ENCODE assay signal across 20 cellular contexts in the genomic region with DNA sequence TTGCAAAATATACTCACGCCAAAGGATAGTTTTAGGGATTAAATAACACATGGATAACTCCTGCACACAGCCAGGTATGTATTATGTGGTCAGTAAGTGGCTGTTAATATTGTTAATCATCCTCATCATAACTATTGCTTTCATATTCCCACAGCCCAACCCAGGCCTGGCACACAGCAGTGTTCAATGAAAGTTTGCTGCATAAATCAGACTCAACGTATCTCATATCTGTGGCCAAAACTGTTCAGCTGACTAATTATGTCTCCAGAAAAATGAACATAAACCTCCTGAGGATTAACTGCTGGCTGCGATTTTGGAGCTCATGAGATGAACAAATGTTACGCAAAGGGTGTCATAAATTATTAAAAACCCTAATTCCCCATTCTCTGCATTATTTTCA. TPM values are rescaled to one million over a fixed set of nuclear protein-coding genes. Genes with fewer than 3 reads are reported as not detected.
A peak's percentile ranks its signal among the peaks of the same experiment; 100 is the strongest.
DNase-seq lines count a peak whose midpoint lies in the region; ATAC-seq and TF ChIP-seq lines count a peak whose summit lies in the region.
"Had no signal": no experiment of that assay in that cellular context is flagged by ENCODE, and none has a peak within 500 bp of the region (broad histone marks: within the 10 kb centered on the region; RNA-seq: fewer than 3 reads in every experiment).

No MANE protein-coding gene starts in this region.

- H3K9ac ChIP-seq in BLaER1, result no peak overlapping the region

- no peak overlapping the region for H3K4me3 Mint-ChIP-seq in Calu3 (ENCODE audit: low read depth, unreplicated experiment)
- H3K4me3 Mint-ChIP-seq: CD8-positive, alpha-beta T cell; HFFc6 had no signal

- TF ChIP-seq CTCF in osteoblast (IDR thresholded peaks at IDR 0.05; ENCODE audit: extremely low read depth, low read depth, low read length), result no peak
- TF ChIP-seq CTCF in Calu3 (IDR thresholded peaks at IDR 0.05; ENCODE audit: unreplicated experiment), result no peak

- H3K27me3 Mint-ChIP-seq in Calu3 (ENCODE audit: unreplicated experiment), result peaks cover 75% of the 10 kb centered on the region

- CTCF ChIA-PET in Calu3 (lab: Charles Lee), result no interaction called here

- no peaks in the 10 kb centered on the region for H3K9me3 ChIP-seq in BLaER1
- H3K9me3 ChIP-seq in osteoblast (ENCODE audit: low read depth, low read length), result no peaks in the 10 kb centered on the region
- H3K9me3 ChIP-seq in aorta (ENCODE audit: control insufficient read depth, low read length), result no peaks in the 10 kb centered on the region

- H3K4me1 Mint-ChIP-seq in Calu3 (ENCODE audit: low read depth, unreplicated experiment), result no peaks in the 10 kb centered on the region

- WGBS in aorta, 2 donors, result 57 to 68% methylated on average over 4 of the region's 4 CpGs

- ATAC-seq in aorta (ENCODE audit: low FRiP score), result peak; percentile 80
- ATAC-seq in left colon, result no peak
- ATAC-seq: CD8-positive, alpha-beta T cell; GM12878; HCT116 had no signal

- intact Hi-C loops in aorta (cut with DNase I) (no loop called here), Calu3 (cut with micrococcal nuclease; ENCODE audit: unreplicated experiment) (no loop called here), left colon (cut with DNase I, micrococcal nuclease) (no loop called here)

- H3K4me1 ChIP-seq in BLaER1 (peaks cover 41% of the 10 kb centered on the region), osteoblast (ENCODE audit: insufficient read depth, low read length) (no peaks in the 10 kb centered on the region), aorta (ENCODE audit: control insufficient read depth in 1 of 2, insufficient read depth in 2 of 2, low read length in 2 of 2) (no peaks in the 10 kb centered on the region)

- H3K27ac ChIP-seq in BLaER1 (no peak overlapping the region), osteoblast (ENCODE audit: low read depth, low read length) (no peak overlapping the region), aorta (ENCODE audit: low read depth in 1 of 2, low read length in 2 of 2) (no peak overlapping the region), caudate nucleus (ENCODE audit: low read depth, low read length) (no peak overlapping the region)

- DNase-seq in amniotic epithelial cell (ENCODE audit: low read depth) (peak; percentile 19), osteoblast (ENCODE audit: insufficient read length, low spot score, missing footprints) (peak; percentile 14), aorta (no peak), Calu3 (no peak), caudate nucleus (lab: John Stamatoyannopoulos, UW) (no peak), left colon (no peak)
- DNase-seq: AML-193; CD8-positive, alpha-beta T cell; DMS 273 treated with DMSO at 0.1 percent for 48 hours; DMS53; DND-41; EL; GOT3; H7; HFFc6 had no signal

- H3K79me2 ChIP-seq in osteoblast (ENCODE audit: insufficient read depth, low read length), result no peaks in the 10 kb centered on the region

- no peak overlapping the region for H2AFZ ChIP-seq in osteoblast (ENCODE audit: low read length)

- H3K27ac Mint-ChIP-seq in Calu3 (ENCODE audit: unreplicated experiment), result no peak overlapping the region
- H3K27ac Mint-ChIP-seq: CD8-positive, alpha-beta T cell; HFFc6 had no signal

- no peaks in the 10 kb centered on the region for H4K20me1 ChIP-seq in BLaER1
- H4K20me1 ChIP-seq in osteoblast (ENCODE audit: insufficient read depth, low read length), result no peaks in the 10 kb centered on the region

- no TSS peak for BruUV-seq in Calu3 (replicated peaks; lab: Mats Ljungman, UMichigan)

- H3K36me3 ChIP-seq in BLaER1 (no peaks in the 10 kb centered on the region), osteoblast (ENCODE audit: insufficient read depth, low read length) (no peaks in the 10 kb centered on the region), aorta (ENCODE audit: control insufficient read depth in 1 of 2, insufficient read depth in 2 of 2, low read length in 1 of 2) (no peaks in the 10 kb centered on the region)

- H3K4me2 ChIP-seq in BLaER1 (peak overlapping the region; percentile 62; the same call in 1 of the 2 replicates), osteoblast (ENCODE audit: insufficient read depth, low read length) (no peak overlapping the region)

- H3K9me3 Mint-ChIP-seq in Calu3 (ENCODE audit: low read depth, unreplicated experiment), result no peaks in the 10 kb centered on the region
- H3K9me3 Mint-ChIP-seq: CD8-positive, alpha-beta T cell; HFFc6 had no signal

- H3K27me3 ChIP-seq in BLaER1 (no peaks in the 10 kb centered on the region), osteoblast (ENCODE audit: insufficient read depth, low read length) (peaks cover 27% of the 10 kb centered on the region), aorta (ENCODE audit: control insufficient read depth in 1 of 2, insufficient read depth in 2 of 2, low read length in 1 of 2) (no peaks in the 10 kb centered on the region)

- no peaks in the 10 kb centered on the region for H3K36me3 Mint-ChIP-seq in Calu3 (ENCODE audit: insufficient read depth, unreplicated experiment)
- H3K36me3 Mint-ChIP-seq: CD8-positive, alpha-beta T cell had no signal

- H3K4me3 ChIP-seq in BLaER1 (no peak overlapping the region), osteoblast (ENCODE audit: insufficient read depth, low read length) (no peak overlapping the region), aorta (ENCODE audit: low read length in 2 of 2) (no peak overlapping the region)
- H3K4me3 ChIP-seq: GM12878 had no signal

RNA-seq across cellular contexts. Expression of a gene that starts 17.4 kb away (rescaled TPM):
- total RNA-seq in osteoblast (not detected in 2 replicates), aorta (1 to 10 TPM in 1 of 2 donors, under 1 TPM in 1; 0.32 to 2.5 TPM), Calu3 (2022) (0.76 and 1.0 TPM in 2 replicates), left colon (1 to 10 TPM; 4.1 to 5.1 TPM)
- polyA plus RNA-seq in aorta, result under 1 TPM in 1 of 2 donors, not detected in 1; 0.59 TPM
- total RNA-seq: A172; CD8-positive, alpha-beta T cell; GM12878; HFFc6 had no signal
- polyA plus RNA-seq: BJ, GM12878 had no signal

Comparison
In these comparisons a context has a peak if more than half of its experiments do, and no peak if none do; other contexts are left out.
1. DNase-seq: peak in amniotic epithelial cell (single experiment) and osteoblast (single experiment); none in aorta (0 of 2), Calu3 (single experiment), caudate nucleus (0 of 61) and left colon (0 of 2).